ENCODE assay signal across 17 cellular contexts in the genomic region with DNA sequence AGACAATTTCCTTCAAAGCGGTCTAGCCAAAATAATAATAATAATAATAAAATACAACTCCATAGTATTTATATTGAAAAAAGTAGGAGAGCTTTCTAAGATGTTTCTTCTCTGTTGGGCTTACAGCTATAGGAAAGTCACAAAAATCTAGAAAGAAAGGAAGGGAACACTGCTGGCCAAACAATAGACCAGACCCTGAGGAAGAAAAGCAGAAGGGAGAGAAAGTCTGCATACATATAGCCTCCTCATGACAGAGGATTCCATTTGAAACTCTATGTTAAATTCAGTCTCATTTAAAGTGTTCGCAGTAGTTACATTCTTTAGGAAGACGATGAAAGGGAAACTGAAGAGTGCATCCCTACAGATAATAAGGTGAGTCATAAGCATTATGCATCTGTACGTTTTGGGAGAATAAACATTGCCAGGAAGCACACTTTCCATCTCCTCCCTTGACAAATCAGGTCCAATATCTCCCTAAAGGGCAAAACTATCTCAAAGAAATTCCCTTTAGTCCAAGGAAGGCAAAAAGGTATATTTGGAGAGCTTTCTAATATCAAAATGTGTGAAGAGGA.
"Had no signal": no experiment of that assay in that cellular context is flagged by ENCODE, and none has a peak within 500 bp of the region (broad histone marks: within the 10 kb centered on the region; RNA-seq: fewer than 3 reads in every experiment).

No MANE protein-coding gene starts in this region.

- H3K36me3 Mint-ChIP-seq: activated CD8-positive, alpha-beta memory T cell treated with anti-CD3 and anti-CD28 coated beads, Interleukin-2, amount 10 ng/mL, durations not matched to agents 7 days and 5 days; activated naive CD4-positive, alpha-beta T cell treated with anti-CD3 and anti-CD28 coated beads, Interleukin-2, amount 50 U/mL, for 24 hours; T-cell had no signal

- H3K27me3 Mint-ChIP-seq: activated CD8-positive, alpha-beta memory T cell treated with anti-CD3 and anti-CD28 coated beads, Interleukin-2, amount 10 ng/mL, durations not matched to agents 7 days and 5 days; activated naive CD4-positive, alpha-beta T cell treated with anti-CD3 and anti-CD28 coated beads, Interleukin-2, amount 50 U/mL, for 24 hours; T-cell had no signal

- H3K4me3 ChIP-seq: adrenal gland, cardiac muscle cell, suprapubic skin had no signal

- ATAC-seq: activated CD8-positive, alpha-beta memory T cell treated with anti-CD3 and anti-CD28 coated beads, Interleukin-2, amount 10 ng/mL, durations not matched to agents 7 days and 5 days; esophagus mucosa; sciatic nerve; stimulated activated naive CD8-positive, alpha-beta T cell treated with anti-CD3 and anti-CD28 coated beads, Interleukin-15, Interleukin-2, amounts not matched to agents 100 U/mL and 50 U/mL, for 24 hours; T-cell had no signal

- H3K36me3 ChIP-seq: adrenal gland, cardiac muscle cell, suprapubic skin had no signal

- H3K4me3 Mint-ChIP-seq: activated CD8-positive, alpha-beta memory T cell treated with anti-CD3 and anti-CD28 coated beads, Interleukin-2, amount 10 ng/mL, durations not matched to agents 7 days and 5 days; activated naive CD4-positive, alpha-beta T cell treated with anti-CD3 and anti-CD28 coated beads, Interleukin-2, amount 50 U/mL, for 24 hours; T-cell had no signal

- H3K9me3 Mint-ChIP-seq: activated naive CD4-positive, alpha-beta T cell treated with anti-CD3 and anti-CD28 coated beads, Interleukin-2, amount 50 U/mL, for 24 hours; T-cell had no signal

- H3K4me1 ChIP-seq: adrenal gland had no signal

- H3K27ac ChIP-seq: adrenal gland, cardiac muscle cell, suprapubic skin, VCaP had no signal

- H3K4me1 Mint-ChIP-seq: activated CD8-positive, alpha-beta memory T cell treated with anti-CD3 and anti-CD28 coated beads, Interleukin-2, amount 10 ng/mL, durations not matched to agents 7 days and 5 days; activated naive CD4-positive, alpha-beta T cell treated with anti-CD3 and anti-CD28 coated beads, Interleukin-2, amount 50 U/mL, for 24 hours had no signal

- H3K27ac Mint-ChIP-seq: activated CD8-positive, alpha-beta memory T cell treated with anti-CD3 and anti-CD28 coated beads, Interleukin-2, amount 10 ng/mL, durations not matched to agents 7 days and 5 days; activated naive CD4-positive, alpha-beta T cell treated with anti-CD3 and anti-CD28 coated beads, Interleukin-2, amount 50 U/mL, for 24 hours; T-cell had no signal

- H3K27me3 ChIP-seq: adrenal gland, cardiac muscle cell, suprapubic skin had no signal

- H3K9me3 ChIP-seq: adrenal gland, suprapubic skin had no signal

- DNase-seq: activated CD4-positive, alpha-beta T cell treated with anti-CD3 and anti-CD28 coated beads for 1 hour; activated CD4-positive, alpha-beta T cell treated with anti-CD3 and anti-CD28 coated beads, Interleukin-2, amount 50 U/mL, for 48 hours; activated CD8-positive, alpha-beta memory T cell treated with anti-CD3 and anti-CD28 coated beads, Interleukin-2, amount 10 ng/mL, durations not matched to agents 7 days and 5 days; activated effector memory CD4-positive, alpha-beta T cell treated with anti-CD3 and anti-CD28 coated beads, Interleukin-2, amount 50 U/mL, for 16 hours; activated T-cell treated with anti-CD3 and anti-CD28 coated beads, Interleukin-2, amount 50 U/mL, for 1 hour; adrenal gland; hypothalamus; stimulated activated naive CD8-positive, alpha-beta T cell treated with anti-CD3 and anti-CD28 coated beads, Interleukin-15, Interleukin-2, amounts not matched to agents 100 U/mL and 50 U/mL, for 24 hours; T-cell; T-helper 9 cell; trophoblast cell had no signal
